ENCODE assay signal across 22 cellular contexts in genomic region chr2:180413331-180413730, GRCh38.
"Had no signal": no experiment of that assay in that cellular context is flagged by ENCODE, and none has a peak within 500 bp of the region (broad histone marks: within the 10 kb centered on the region; RNA-seq: fewer than 3 reads in every experiment).

No MANE protein-coding gene starts in this region.

- H3K27me3 Mint-ChIP-seq: activated B cell treated with CpG ODN at 0.5 μM for 24 hours; activated naive CD8-positive, alpha-beta T cell treated with anti-CD3 and anti-CD28 coated beads, Interleukin-2, amount 10 ng/mL, durations not matched to agents 7 days and 5 days had no signal

- DNase-seq: activated B cell treated with CpG ODN at 0.5 μM for 24 hours; activated CD4-positive, alpha-beta memory T cell treated with anti-CD3 and anti-CD28 coated beads for 36 hours; activated CD4-positive, alpha-beta T cell treated with anti-CD3 and anti-CD28 coated beads for 4 hours; activated effector memory CD4-positive, alpha-beta T cell treated with Interleukin-2 at 50 U/mL for 16 hours; activated naive CD4-positive, alpha-beta T cell treated with anti-CD3 and anti-CD28 coated beads for 36 hours; activated naive CD8-positive, alpha-beta T cell treated with anti-CD3 and anti-CD28 coated beads, Interleukin-2, amount 10 ng/mL, durations not matched to agents 7 days and 5 days; activated T-cell treated with anti-CD3 and anti-CD28 coated beads, Interleukin-2, amount 50 U/mL, for 72 hours; amygdala; cerebellar nuclear complex; cortex of kidney; heart left ventricle; naive thymus-derived CD8-positive, alpha-beta T cell; spleen; stimulated activated CD4-positive, alpha-beta T cell treated with anti-CD3 and anti-CD28 coated beads, Interleukin-4, amount 100 ng/mL, for 1 hour; stimulated activated naive CD4-positive, alpha-beta T cell; T1000; testis; trophoblast cell; uterus had no signal

- H3K36me3 Mint-ChIP-seq: activated CD4-positive, alpha-beta memory T cell treated with anti-CD3 and anti-CD28 coated beads for 36 hours; activated naive CD8-positive, alpha-beta T cell treated with anti-CD3 and anti-CD28 coated beads, Interleukin-2, amount 10 ng/mL, durations not matched to agents 7 days and 5 days; naive thymus-derived CD8-positive, alpha-beta T cell had no signal

- H3K4me1 Mint-ChIP-seq: activated B cell treated with CpG ODN at 0.5 μM for 24 hours; activated naive CD8-positive, alpha-beta T cell treated with anti-CD3 and anti-CD28 coated beads, Interleukin-2, amount 10 ng/mL, durations not matched to agents 7 days and 5 days; naive thymus-derived CD8-positive, alpha-beta T cell had no signal

- FAIRE-seq: keratinocyte had no signal

- H3K27me3 ChIP-seq: heart left ventricle, spleen, testis, uterus had no signal

- H3K4me3 ChIP-seq: heart left ventricle, lung, spleen, testis, uterus had no signal

- H3K9me3 Mint-ChIP-seq: activated B cell treated with CpG ODN at 0.5 μM for 24 hours; activated CD4-positive, alpha-beta memory T cell treated with anti-CD3 and anti-CD28 coated beads for 36 hours; activated naive CD4-positive, alpha-beta T cell treated with anti-CD3 and anti-CD28 coated beads for 36 hours; activated naive CD8-positive, alpha-beta T cell treated with anti-CD3 and anti-CD28 coated beads, Interleukin-2, amount 10 ng/mL, durations not matched to agents 7 days and 5 days; activated T-cell treated with anti-CD3 and anti-CD28 coated beads, Interleukin-2, amount 50 U/mL, for 72 hours had no signal

- H3K27ac ChIP-seq: epithelial cell of prostate, heart left ventricle, spleen, testis, uterus had no signal

- H3K36me3 ChIP-seq: heart left ventricle, spleen, uterus had no signal

- H3K9me3 ChIP-seq: spleen, testis, uterus had no signal

- H3K4me3 Mint-ChIP-seq: activated B cell treated with CpG ODN at 0.5 μM for 24 hours; activated CD4-positive, alpha-beta memory T cell treated with anti-CD3 and anti-CD28 coated beads for 36 hours; activated naive CD4-positive, alpha-beta T cell treated with anti-CD3 and anti-CD28 coated beads for 36 hours; activated naive CD8-positive, alpha-beta T cell treated with anti-CD3 and anti-CD28 coated beads, Interleukin-2, amount 10 ng/mL, durations not matched to agents 7 days and 5 days; activated T-cell treated with anti-CD3 and anti-CD28 coated beads, Interleukin-2, amount 50 U/mL, for 72 hours; naive thymus-derived CD8-positive, alpha-beta T cell had no signal

- H3K27ac Mint-ChIP-seq: activated B cell treated with CpG ODN at 0.5 μM for 24 hours; activated CD4-positive, alpha-beta memory T cell treated with anti-CD3 and anti-CD28 coated beads for 36 hours; activated naive CD4-positive, alpha-beta T cell treated with anti-CD3 and anti-CD28 coated beads for 36 hours; activated naive CD8-positive, alpha-beta T cell treated with anti-CD3 and anti-CD28 coated beads, Interleukin-2, amount 10 ng/mL, durations not matched to agents 7 days and 5 days; activated T-cell treated with anti-CD3 and anti-CD28 coated beads, Interleukin-2, amount 50 U/mL, for 72 hours; naive thymus-derived CD8-positive, alpha-beta T cell had no signal

- H3K4me1 ChIP-seq: heart left ventricle, spleen, testis, uterus had no signal
